ENCODE assay signal across 19 cellular contexts in the genomic region with DNA sequence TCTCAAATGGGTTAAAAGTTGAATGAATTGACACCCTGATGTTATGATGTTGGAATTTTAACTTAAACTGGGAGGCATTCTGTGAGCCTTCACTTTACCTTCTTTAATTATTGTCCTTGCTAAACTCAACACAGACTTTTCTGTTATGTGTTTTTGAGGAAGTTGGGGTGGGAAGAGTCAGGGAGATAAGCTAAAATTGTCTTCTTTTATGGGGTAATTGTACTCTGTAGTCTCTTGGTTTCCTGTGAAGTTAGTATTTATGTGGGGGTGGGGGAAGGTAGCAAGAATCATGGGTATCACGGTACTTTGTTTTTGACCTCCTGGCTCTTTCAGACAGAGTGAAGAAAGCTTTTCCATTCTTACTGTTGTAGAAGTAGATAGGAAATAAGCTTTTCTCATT. TPM values are rescaled to one million over a fixed set of nuclear protein-coding genes. Genes with fewer than 3 reads are reported as not detected.
A peak's percentile ranks its signal among the peaks of the same experiment; 100 is the strongest.
DNase-seq lines count a peak whose midpoint lies in the region; ATAC-seq and TF ChIP-seq lines count a peak whose summit lies in the region.
"Had no signal": no experiment of that assay in that cellular context is flagged by ENCODE, and none has a peak within 500 bp of the region (broad histone marks: within the 10 kb centered on the region; RNA-seq: fewer than 3 reads in every experiment).

No MANE protein-coding gene starts in this region.

- no peak overlapping the region for H3K4me3 ChIP-seq in SK-N-MC
- H3K4me3 ChIP-seq: cardiac muscle cell, HAP-1 had no signal

- DNase-seq in stimulated activated naive CD8-positive, alpha-beta T cell treated with anti-CD3 and anti-CD28 coated beads, Interleukin-15, Interleukin-2, amounts not matched to agents 100 U/mL and 50 U/mL, for 24 hours, result no peak
- DNase-seq in SK-N-MC (ENCODE audit: low read depth, low spot score) (no peak), dermis blood vessel endothelial cell (peak; percentile 15), posterior vena cava (ENCODE audit: low spot score) (no peak), GM20000 (ENCODE audit: low spot score) (no peak), GM19240 (ENCODE audit: insufficient read length, low spot score) (no peak)
- DNase-seq: activated CD4-positive, alpha-beta T cell treated with anti-CD3 and anti-CD28 coated beads, Interleukin-2, amount 10 ng/mL, durations not matched to agents 24 days and 14 days; activated gamma-delta T cell; DMS53; endodermal cell; foreskin keratinocyte; NCI-H2029; NCI-H524 treated with DMSO at 0.1 percent for 48 hours had no signal

- peak overlapping the region; percentile 10 for H3K27ac Mint-ChIP-seq in stimulated activated naive CD8-positive, alpha-beta T cell treated with anti-CD3 and anti-CD28 coated beads, Interleukin-15, Interleukin-2, amounts not matched to agents 100 ng/mL and 50 ng/mL, for 24 hours
- H3K27ac Mint-ChIP-seq: activated CD4-positive, alpha-beta T cell treated with anti-CD3 and anti-CD28 coated beads, Interleukin-2, amount 10 ng/mL, durations not matched to agents 24 days and 14 days; endodermal cell had no signal

- peaks cover 17% of the 10 kb centered on the region for H3K4me1 Mint-ChIP-seq in stimulated activated naive CD8-positive, alpha-beta T cell treated with anti-CD3 and anti-CD28 coated beads, Interleukin-15, Interleukin-2, amounts not matched to agents 100 ng/mL and 50 ng/mL, for 24 hours (ENCODE audit: low read depth)
- H3K4me1 Mint-ChIP-seq: endodermal cell had no signal

- H3K36me3 ChIP-seq in SK-N-MC (ENCODE audit: insufficient read depth, low read length), result peaks cover 39% of the 10 kb centered on the region

- H3K9me3 Mint-ChIP-seq in stimulated activated naive CD8-positive, alpha-beta T cell treated with anti-CD3 and anti-CD28 coated beads, Interleukin-15, Interleukin-2, amounts not matched to agents 100 ng/mL and 50 ng/mL, for 24 hours, result no peaks in the 10 kb centered on the region
- H3K9me3 Mint-ChIP-seq: activated CD4-positive, alpha-beta T cell treated with anti-CD3 and anti-CD28 coated beads, Interleukin-2, amount 10 ng/mL, durations not matched to agents 24 days and 14 days; endodermal cell had no signal

- ATAC-seq in stimulated activated naive CD8-positive, alpha-beta T cell treated with anti-CD3 and anti-CD28 coated beads, Interleukin-15, Interleukin-2, amounts not matched to agents 100 U/mL and 50 U/mL, for 24 hours, result no peak
- ATAC-seq in GM19395 (IDR thresholded peaks at IDR 0.05; ENCODE audit: unreplicated experiment), result no peak
- ATAC-seq: foreskin keratinocyte, Panc1 had no signal

- intact Hi-C loops in posterior vena cava (cut with DNase I), result no loop called here

- no peaks in the 10 kb centered on the region for H3K27me3 Mint-ChIP-seq in stimulated activated naive CD8-positive, alpha-beta T cell treated with anti-CD3 and anti-CD28 coated beads, Interleukin-15, Interleukin-2, amounts not matched to agents 100 ng/mL and 50 ng/mL, for 24 hours
- H3K27me3 Mint-ChIP-seq: activated CD4-positive, alpha-beta T cell treated with anti-CD3 and anti-CD28 coated beads, Interleukin-2, amount 10 ng/mL, durations not matched to agents 24 days and 14 days had no signal

- H3K36me3 Mint-ChIP-seq in stimulated activated naive CD8-positive, alpha-beta T cell treated with anti-CD3 and anti-CD28 coated beads, Interleukin-15, Interleukin-2, amounts not matched to agents 100 ng/mL and 50 ng/mL, for 24 hours (ENCODE audit: low read depth), result peaks cover 52% of the 10 kb centered on the region

- TF ChIP-seq CTCF in GM20000 (IDR thresholded peaks at IDR 0.05; ENCODE audit: extremely low read depth, missing control alignments), result no peak

- H3K27ac ChIP-seq in SK-N-MC, result peak overlapping the region; percentile 59
- H3K27ac ChIP-seq: cardiac muscle cell, foreskin keratinocyte, KMS-11 had no signal

- H3K9me3 ChIP-seq in SK-N-MC (ENCODE audit: low read depth, low read length), result no peaks in the 10 kb centered on the region
- H3K9me3 ChIP-seq: HAP-1 had no signal

- no peak overlapping the region for H3K9ac ChIP-seq in SK-N-MC (ENCODE audit: insufficient read length)
- H3K9ac ChIP-seq: KMS-11 had no signal

- H3K4me3 Mint-ChIP-seq in stimulated activated naive CD8-positive, alpha-beta T cell treated with anti-CD3 and anti-CD28 coated beads, Interleukin-15, Interleukin-2, amounts not matched to agents 100 ng/mL and 50 ng/mL, for 24 hours, result no peak overlapping the region
- H3K4me3 Mint-ChIP-seq: activated CD4-positive, alpha-beta T cell treated with anti-CD3 and anti-CD28 coated beads, Interleukin-2, amount 10 ng/mL, durations not matched to agents 24 days and 14 days; endodermal cell had no signal

RNA-seq across cellular contexts. Expression of a gene that starts 32.9 kb away (rescaled TPM):
- total RNA-seq in dermis blood vessel endothelial cell (15.8 and 51.4 TPM in 2 replicates), posterior vena cava (100 to 1,000 TPM in 1 of 2 donors, 10 to 100 TPM in 1; 90.8 to 103 TPM)

RNA-seq across cellular contexts. Expression of a gene that starts 52.0 kb away (rescaled TPM):
- total RNA-seq in dermis blood vessel endothelial cell, result 40.3 and 60.9 TPM in 2 replicates
- total RNA-seq in posterior vena cava, result 10 to 100 TPM; 38.5 to 45.5 TPM
